ENCODE assay signal across 10 cellular contexts in the genomic region with DNA sequence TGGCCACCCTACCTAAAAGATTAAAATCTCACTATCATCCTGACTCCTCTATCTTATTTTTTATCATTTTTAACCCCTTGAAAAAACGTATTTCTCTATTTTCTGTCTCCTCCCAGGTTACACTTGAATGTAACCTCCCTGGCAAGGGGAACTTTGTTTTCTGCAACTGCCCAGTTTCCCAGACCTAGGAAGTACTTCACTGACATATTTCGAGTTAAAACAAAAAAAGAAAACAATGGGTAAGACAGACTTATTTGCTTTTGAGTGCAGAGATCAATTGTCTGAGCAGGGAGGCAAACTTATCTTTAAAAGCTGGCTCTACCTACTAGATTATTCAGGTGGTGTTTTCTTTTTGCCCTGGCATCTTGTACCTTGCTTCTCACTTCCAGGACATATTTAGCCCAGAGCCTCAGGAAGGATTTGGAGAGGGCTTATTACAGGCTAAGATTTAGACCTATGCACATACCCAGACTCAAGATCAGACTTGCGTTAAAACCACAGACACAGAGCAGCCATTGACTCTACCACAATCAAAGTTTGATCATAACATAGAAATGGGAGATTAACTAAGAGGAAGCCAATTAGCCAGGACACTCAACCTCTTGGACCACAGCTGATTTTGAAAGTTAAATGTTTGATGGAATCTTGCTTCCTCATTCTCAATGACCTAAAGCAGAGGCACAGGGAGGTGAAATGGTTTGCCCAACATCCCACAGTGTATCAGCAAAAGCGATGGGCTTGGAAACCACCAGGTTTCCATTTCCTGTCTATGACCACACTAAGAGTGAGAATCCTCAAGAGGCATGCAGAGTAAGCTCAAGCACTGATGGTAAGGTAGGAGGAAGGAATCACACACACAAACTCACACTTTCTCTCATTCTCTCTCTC.
A peak's percentile ranks its signal among the peaks of the same experiment; 100 is the strongest.
DNase-seq lines count a peak whose midpoint lies in the region; ATAC-seq and TF ChIP-seq lines count a peak whose summit lies in the region.
"Had no signal": no experiment of that assay in that cellular context is flagged by ENCODE, and none has a peak within 500 bp of the region (broad histone marks: within the 10 kb centered on the region; RNA-seq: fewer than 3 reads in every experiment).

No MANE protein-coding gene starts in this region.

- TF ChIP-seq CTCF in epithelial cell of esophagus (IDR thresholded peaks at IDR 0.05; ENCODE audit: insufficient read depth, low read depth, low read length, missing control alignments) (no peak), vagina (IDR thresholded peaks at IDR 0.05) (no peak)

- H3K27ac ChIP-seq in vagina: no peak overlapping the region

- TF ChIP-seq POLR2A in vagina (IDR thresholded peaks at IDR 0.05): no peak

- no peaks in the 10 kb centered on the region for H3K27me3 ChIP-seq in vagina

- ATAC-seq in GM18502 (IDR thresholded peaks at IDR 0.05; ENCODE audit: poor library complexity, unreplicated experiment): peak; percentile 97
- ATAC-seq in GM21515 (IDR thresholded peaks at IDR 0.05; ENCODE audit: unreplicated experiment): peak; percentile 81
- peak; percentile 91 for ATAC-seq in HG03457 (IDR thresholded peaks at IDR 0.05; ENCODE audit: unreplicated experiment)

- DNase-seq in epithelial cell of esophagus (ENCODE audit: low read depth) (peak; percentile 61), NCI-H187 (lab: John Stamatoyannopoulos, UW) (no peak), inferior parietal cortex (ENCODE audit: extremely low spot score) (no peak), vagina (ENCODE audit: extremely low spot score in 2 of 2) (no peak), RPMI8226 (no peak)
- DNase-seq: amniotic stem cell, kidney glomerular epithelial cell had no signal

- H3K4me3 ChIP-seq in epithelial cell of esophagus (ENCODE audit: low read length): no peak overlapping the region
- no peak overlapping the region for H3K4me3 ChIP-seq in vagina

- H3K9me3 ChIP-seq in vagina: no peaks in the 10 kb centered on the region

- H3K4me1 ChIP-seq in vagina: no peaks in the 10 kb centered on the region

- intact Hi-C loops in vagina (cut with DNase I): no loop called here

- H3K36me3 ChIP-seq in vagina: no peaks in the 10 kb centered on the region
